ENCODE assay signal across 9 cellular contexts in the genomic region with DNA sequence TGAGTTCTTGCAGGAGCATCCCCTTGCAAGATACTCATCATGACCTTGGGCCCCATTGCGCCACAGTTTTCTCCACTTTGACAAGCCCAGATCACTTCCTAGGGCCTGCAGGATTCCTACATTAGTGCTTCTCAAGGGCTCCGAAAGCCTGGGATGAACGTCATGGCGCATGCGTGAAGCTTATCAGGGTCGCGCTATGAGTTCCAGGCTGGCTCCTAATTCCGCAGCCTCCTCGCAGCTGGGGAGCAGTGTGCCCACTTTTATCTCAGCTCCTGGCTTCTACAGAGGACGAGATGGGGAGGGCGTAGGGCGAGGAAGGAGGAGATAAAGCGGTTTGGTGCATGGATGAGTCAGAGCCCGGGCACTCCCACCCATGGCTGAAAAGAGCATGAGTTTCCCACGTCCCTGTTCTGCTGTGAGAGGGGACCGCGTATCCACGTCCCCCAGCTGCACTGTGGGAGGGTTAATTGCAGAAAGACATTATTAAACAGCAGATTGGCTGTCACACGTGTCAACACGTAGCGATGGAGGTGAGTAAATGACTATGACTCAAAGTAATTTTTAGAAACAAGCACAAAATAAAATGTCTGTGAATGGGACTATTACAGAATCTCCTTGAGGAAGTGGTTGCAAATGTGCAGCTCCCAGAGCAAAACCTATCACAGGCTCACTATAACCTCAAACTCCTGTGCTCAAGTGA.
DNase-seq lines count a peak whose midpoint lies in the region; ATAC-seq and TF ChIP-seq lines count a peak whose summit lies in the region.
"Had no signal": no experiment of that assay in that cellular context is flagged by ENCODE, and none has a peak within 500 bp of the region (broad histone marks: within the 10 kb centered on the region; RNA-seq: fewer than 3 reads in every experiment).

No MANE protein-coding gene starts in this region.

- POLR2A ChIA-PET in MCF 10A (lab: Yijun Ruan, JAX), result interaction anchor here (0.7 to 3.1 kb wide), 24 partner anchors 10 to 155 kb away, joined by 3 to 34 read pairs (median 4); partner anchors contain the start of genes CAGE1, DSP, RIOK1 and SNRNP48
- POLR2A ChIA-PET in CD4-positive, alpha-beta T cell (lab: Charles Lee), result no interaction called here

- H3K4me3 Mint-ChIP-seq in MCF 10A (ENCODE audit: unreplicated experiment), result peak overlapping the region; percentile 72
- no peak overlapping the region for H3K4me3 Mint-ChIP-seq in CD4-positive, alpha-beta T cell

- DNase-seq in AML-193 (lab: John Stamatoyannopoulos, UW) (peak; percentile 55 to 60), MG63 (peak; percentile 44), MCF 10A (ENCODE audit: unreplicated experiment) (peak; percentile 77), middle frontal gyrus (ENCODE audit: extremely low spot score, low spot score) (peak; percentile 28), retina (no peak), NCI-H446 treated with DMSO at 0.1 percent for 48 hours (lab: John Stamatoyannopoulos, UW) (no peak)
- no peak for DNase-seq in CD4-positive, alpha-beta T cell

- CTCF ChIA-PET in MCF 10A (lab: Yijun Ruan, JAX), result interaction anchor here (0.6 to 1.9 kb wide), 8 partner anchors 11 to 579 kb away, joined by 3 to 4 read pairs (median 4); no protein-coding TSS in a partner anchor
- CTCF ChIA-PET in CD4-positive, alpha-beta T cell (lab: Charles Lee), result interaction anchor here (0.8 kb wide), 1 partner anchor 11 kb away, joined by 3 read pairs; no protein-coding TSS in a partner anchor

- peak overlapping the region; percentile 34 for H3K4me3 ChIP-seq in MG63

- TF ChIP-seq CTCF in MCF 10A (IDR thresholded peaks at IDR 0.05; ENCODE audit: unreplicated experiment), result no peak
- no peak for TF ChIP-seq CTCF in CD4-positive, alpha-beta T cell (IDR thresholded peaks at IDR 0.05)

- H3K27me3 Mint-ChIP-seq in MCF 10A (ENCODE audit: insufficient read depth, unreplicated experiment), result no peaks in the 10 kb centered on the region
- no peaks in the 10 kb centered on the region for H3K27me3 Mint-ChIP-seq in CD4-positive, alpha-beta T cell

- no peak overlapping the region for H3K27ac ChIP-seq in CD4-positive, alpha-beta T cell (ENCODE audit: low read depth, low read length)

- BruUV-seq in MCF 10A (replicated peaks; lab: Mats Ljungman, UMichigan), result no TSS peak

- H3K9me3 ChIP-seq in MG63, result no peaks in the 10 kb centered on the region
- H3K9me3 ChIP-seq in CD4-positive, alpha-beta T cell (ENCODE audit: control insufficient read depth, low read length), result no peaks in the 10 kb centered on the region

- no peaks in the 10 kb centered on the region for H3K27me3 ChIP-seq in MG63
- H3K27me3 ChIP-seq in CD4-positive, alpha-beta T cell (ENCODE audit: control insufficient read depth, insufficient read depth, low read length), result peaks cover under 1% of the 10 kb centered on the region

- H3K9me3 Mint-ChIP-seq in MCF 10A (ENCODE audit: unreplicated experiment), result no peaks in the 10 kb centered on the region
- H3K9me3 Mint-ChIP-seq in CD4-positive, alpha-beta T cell, result no peaks in the 10 kb centered on the region
- H3K9me3 Mint-ChIP-seq: activated naive CD4-positive, alpha-beta T cell treated with anti-CD3 and anti-CD28 coated beads, Interleukin-2, amount 50 U/mL, for 72 hours had no signal

- H3K27ac Mint-ChIP-seq in MCF 10A (ENCODE audit: low read depth, unreplicated experiment), result peak overlapping the region; percentile 83
- H3K27ac Mint-ChIP-seq in CD4-positive, alpha-beta T cell, result no peak overlapping the region
- H3K27ac Mint-ChIP-seq: activated naive CD4-positive, alpha-beta T cell treated with anti-CD3 and anti-CD28 coated beads, Interleukin-2, amount 50 U/mL, for 72 hours had no signal

- ATAC-seq in CD4-positive, alpha-beta T cell (ENCODE audit: poor library complexity), result no peak
- ATAC-seq in GM18858 (IDR thresholded peaks at IDR 0.05; ENCODE audit: unreplicated experiment), result no peak

- no peaks in the 10 kb centered on the region for H3K36me3 ChIP-seq in MG63

- peaks cover 30% of the 10 kb centered on the region for H3K4me1 Mint-ChIP-seq in MCF 10A (ENCODE audit: insufficient read depth, unreplicated experiment)
- no peaks in the 10 kb centered on the region for H3K4me1 Mint-ChIP-seq in CD4-positive, alpha-beta T cell (ENCODE audit: low read depth)

- intact Hi-C loops in MCF 10A (cut with micrococcal nuclease), result loop anchor here (5.0 kb wide), 1 partner anchor 74 kb away; the partner anchor contains the start of gene DSP
- intact Hi-C loops in CD4-positive, alpha-beta T cell (cut with DNase I, micrococcal nuclease), result no loop called here

- H3K36me3 Mint-ChIP-seq in MCF 10A (ENCODE audit: insufficient read depth, unreplicated experiment), result no peaks in the 10 kb centered on the region
- H3K36me3 Mint-ChIP-seq in CD4-positive, alpha-beta T cell (ENCODE audit: low read depth), result no peaks in the 10 kb centered on the region
- H3K36me3 Mint-ChIP-seq: activated naive CD4-positive, alpha-beta T cell treated with anti-CD3 and anti-CD28 coated beads, Interleukin-2, amount 50 U/mL, for 72 hours had no signal

Comparison
In these comparisons a context has a peak if more than half of its experiments do, and no peak if none do; other contexts are left out.
1. DNase-seq: peak in AML-193 (2 of 2), MG63 (single experiment), MCF 10A (single experiment) and middle frontal gyrus (single experiment); none in CD4-positive, alpha-beta T cell (0 of 10), retina (single experiment) and NCI-H446 treated with DMSO at 0.1 percent for 48 hours (single experiment).